Comparison of ENCODE assay signal across 8 cellular contexts in the genomic region with DNA sequence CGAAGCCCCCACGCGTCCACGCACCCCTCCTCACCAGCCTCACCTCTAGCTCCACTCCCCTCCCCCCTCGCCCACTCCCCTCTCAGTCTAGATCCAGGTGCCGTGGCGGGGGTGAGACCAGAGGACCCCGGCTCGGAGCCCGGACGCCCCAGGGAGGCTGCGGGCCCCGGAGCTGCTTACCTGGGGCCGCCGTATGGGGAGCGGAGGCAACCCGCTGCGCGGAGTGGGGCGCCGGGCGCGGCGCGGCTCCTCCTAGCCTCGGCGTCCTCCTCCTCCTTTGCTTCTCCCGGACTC. TPM values are rescaled to one million over a fixed set of nuclear protein-coding genes. Genes with fewer than 3 reads are reported as not detected.
DNase-seq lines count a peak whose midpoint lies in the region; ATAC-seq and TF ChIP-seq lines count a peak whose summit lies in the region.

No MANE protein-coding gene starts in this region.

- H3K4me1 ChIP-seq in IMR-90 (ENCODE audit: control insufficient read depth, insufficient read depth, low read length), result no peaks in the 10 kb centered on the region
- peaks cover 8 to 9% of the 10 kb centered on the region in 2 donors for H3K4me1 ChIP-seq in duodenal mucosa (ENCODE audit: control insufficient read depth in 1 of 2, insufficient read depth in 2 of 2, low read length in 2 of 2)

- peaks cover 5% of the 10 kb centered on the region for H3F3A ChIP-seq in neural cell (ENCODE audit: insufficient read depth, low read length, poor library complexity, severe bottlenecking)

- H2AFZ ChIP-seq in IMR-90 (replicated peaks; ENCODE audit: low read length, poor library complexity) (peak overlapping the region; percentile 93), neural cell (ENCODE audit: low read depth, low read length) (peak overlapping the region; percentile 51)

- POLR2A ChIA-PET in IMR-90 (lab: Charles Lee; ENCODE audit: unreplicated experiment), result no interaction called here

- no peak for TF ChIP-seq EP300 in neural cell (conservative IDR thresholded peaks at IDR 0.05; ENCODE audit: poor library complexity, severe bottlenecking)

- no peak for TF ChIP-seq POLR2A in IMR-90 (IDR thresholded peaks at IDR 0.05; ENCODE audit: low read depth, low read length)

- no peak overlapping the region for H3K14ac ChIP-seq in IMR-90 (replicated peaks; ENCODE audit: low read depth, low read length)

- no peak overlapping the region for H3K4ac ChIP-seq in IMR-90 (ENCODE audit: low read depth, low read length)

- H3K9me1 ChIP-seq in IMR-90 (ENCODE audit: insufficient read depth, low read length), result no peaks in the 10 kb centered on the region

- no peak overlapping the region for H3K56ac ChIP-seq in IMR-90 (ENCODE audit: extremely low read depth, insufficient read depth, low read length)

- H3K4me2 ChIP-seq in IMR-90 (ENCODE audit: low read depth, low read length) (peak overlapping the region; percentile 99), neural cell (ENCODE audit: low read length) (peak overlapping the region; percentile 87)

- ATAC-seq in IMR-90 (ENCODE audit: low read depth), result no peak

- no peaks in the 10 kb centered on the region for H4K20me1 ChIP-seq in IMR-90 (ENCODE audit: insufficient read depth, low read length)
- H4K20me1 ChIP-seq in neural cell (ENCODE audit: insufficient read depth), result no peaks in the 10 kb centered on the region

- H3K9me3 ChIP-seq in IMR-90 (ENCODE audit: control insufficient read depth, insufficient read depth, low read length) (no peaks in the 10 kb centered on the region), duodenal mucosa (ENCODE audit: control insufficient read depth in 1 of 2, low read length in 2 of 2) (no peaks in the 10 kb centered on the region), neural cell (ENCODE audit: low read length) (no peaks in the 10 kb centered on the region)

- no peak overlapping the region for H2BK120ac ChIP-seq in IMR-90 (ENCODE audit: low read depth, low read length)

- H3K79me1 ChIP-seq in IMR-90 (ENCODE audit: low read depth in 1 of 2, low read length in 2 of 2), result no peaks in the 10 kb centered on the region

- in situ Hi-C loops in IMR-90 (cut with MboI; ENCODE audit: low sequenced_read_pairs), result loop anchor here (25.0 kb wide), 1 partner anchor 1199 kb away; no protein-coding TSS in a partner anchor

- no peak overlapping the region for H2BK20ac ChIP-seq in IMR-90 (ENCODE audit: low read depth, low read length)

- peaks cover 33% of the 10 kb centered on the region for H3K79me2 ChIP-seq in neural cell (replicated peaks; ENCODE audit: insufficient read depth, low read length)

- H4K5ac ChIP-seq in IMR-90 (ENCODE audit: low read depth, low read length), result no peak overlapping the region

- no peak overlapping the region for H4K91ac ChIP-seq in IMR-90 (ENCODE audit: insufficient read depth, low read depth, low read length)

- H3K9ac ChIP-seq in IMR-90 (ENCODE audit: low read depth, low read length), result no peak overlapping the region
- H3K9ac ChIP-seq in duodenal mucosa (ENCODE audit: low read depth in 1 of 2, low read length in 2 of 2), result no peak overlapping the region
- H3K9ac ChIP-seq in neural cell (ENCODE audit: low read length), result peak overlapping the region; percentile 84

- H2BK15ac ChIP-seq in IMR-90 (ENCODE audit: low read depth, low read length), result no peak overlapping the region

- peak overlapping the region; percentile 70 for H3K4me3 ChIP-seq in AG10803 (ENCODE audit: low read length)
- peak overlapping the region; percentile 52 for H3K4me3 ChIP-seq in IMR-90 (ENCODE audit: insufficient read depth, low read depth, low read length)
- H3K4me3 ChIP-seq in duodenal mucosa (ENCODE audit: low read depth in 1 of 2, low read length in 2 of 2), result peak overlapping the region; percentile 61 to 67
- H3K4me3 ChIP-seq in neural cell (ENCODE audit: low read length), result peak overlapping the region; percentile 87

- H3K36me3 ChIP-seq in IMR-90 (ENCODE audit: control insufficient read depth, insufficient read depth, low read length), result no peaks in the 10 kb centered on the region
- no peaks in the 10 kb centered on the region for H3K36me3 ChIP-seq in duodenal mucosa (ENCODE audit: control insufficient read depth in 1 of 2, insufficient read depth in 2 of 2, low read length in 2 of 2)
- no peaks in the 10 kb centered on the region for H3K36me3 ChIP-seq in neural cell (ENCODE audit: insufficient read depth, low read length)

- no peaks in the 10 kb centered on the region for H3K9me2 ChIP-seq in neural cell (ENCODE audit: insufficient read depth, low read length)

- no peak for TF ChIP-seq CTCF in AG10803 (conservative IDR thresholded peaks at IDR 0.05; ENCODE audit: low read length)
- TF ChIP-seq CTCF in IMR-90 (conservative IDR thresholded peaks at IDR 0.05; ENCODE audit: low read depth, low read length), result no peak
- no peak for TF ChIP-seq CTCF in neural cell (IDR thresholded peaks at IDR 0.05; ENCODE audit: poor library complexity, severe bottlenecking)

- DNase-seq in AG10803 (ENCODE audit: low read depth), result no peak
- no peak for DNase-seq in IMR-90
- no peak for DNase-seq in HuH-7.5 (ENCODE audit: low spot score)
- no peak for DNase-seq in NCI-H2029 treated with DMSO at 0.1 percent for 48 hours (lab: John Stamatoyannopoulos, UW)
- DNase-seq in Kasumi-1 (lab: John Stamatoyannopoulos, UW), result no peak
- no peak for DNase-seq in EL

- CTCF ChIA-PET in IMR-90 (lab: Yijun Ruan, JAX), result no interaction called here

- H2AK5ac ChIP-seq in IMR-90 (ENCODE audit: low read depth, low read length), result no peak overlapping the region

- BruUV-seq in IMR-90 (replicated peaks; lab: Mats Ljungman, UMichigan), result no TSS peak

- H2BK5ac ChIP-seq in IMR-90 (ENCODE audit: low read depth, low read length, poor library complexity, severe bottlenecking), result no peak overlapping the region

- no peak overlapping the region for H2AK9ac ChIP-seq in IMR-90 (replicated peaks; ENCODE audit: low read depth, low read length, poor library complexity)

- no peak overlapping the region for H3K18ac ChIP-seq in IMR-90 (ENCODE audit: low read depth, low read length)

- H3K23ac ChIP-seq in IMR-90 (ENCODE audit: low read depth, low read length), result no peak overlapping the region

- TF ChIP-seq RAD21 in IMR-90 (IDR thresholded peaks at IDR 0.05; ENCODE audit: low read length), result no peak
- TF ChIP-seq RAD21 in neural cell (conservative IDR thresholded peaks at IDR 0.05), result no peak

- intact Hi-C loops in IMR-90 (cut with micrococcal nuclease), result loop anchor here (1.0 to 10.0 kb wide), 6 partner anchors 91 to 1189 kb away; partner anchors contain the start of genes CCDC122 and LACC1

- no peaks in the 10 kb centered on the region; the same call in 1 of the 2 replicates for H3K27me3 ChIP-seq in IMR-90 (ENCODE audit: control insufficient read depth, insufficient read depth, low read length)
- peaks cover 0 to 14% of the 10 kb centered on the region in 2 donors for H3K27me3 ChIP-seq in duodenal mucosa (ENCODE audit: control insufficient read depth in 1 of 2, insufficient read depth in 2 of 2, low read length in 2 of 2)
- no peaks in the 10 kb centered on the region for H3K27me3 ChIP-seq in neural cell (ENCODE audit: insufficient read depth, low read depth, low read length)

- WGBS in IMR-90 (ENCODE audit: extremely low coverage in 2 of 2, insufficient read length in 1 of 2), 2 experiments, result 1% methylated on average over 16 of the region's 28 CpGs; no CpG with 5 or more reads in 1 of the 2 experiments

- no peak overlapping the region for H4K8ac ChIP-seq in IMR-90 (ENCODE audit: low read depth in 2 of 2, low read length in 2 of 2)

- dilution Hi-C loops in IMR-90 (cut with HindIII; ENCODE audit: low sequenced_read_pairs, unreplicated experiment), result no loop called here

- no peak overlapping the region for H3K27ac ChIP-seq in IMR-90 (ENCODE audit: insufficient read depth, low read length)
- no peak overlapping the region for H3K27ac ChIP-seq in duodenal mucosa (ENCODE audit: low read depth, low read length)
- H3K27ac ChIP-seq in neural cell (ENCODE audit: low read length), result peak overlapping the region; percentile 94

TF ChIP-seq in IMR-90, 13 proteins besides CTCF, POLR2A, EP300 and RAD21:
- no peak for TF ChIP-seq FOS (IDR thresholded peaks at IDR 0.05; ENCODE audit: low read depth, low read length)

TF ChIP-seq in neural cell, 6 proteins besides CTCF, POLR2A, EP300 and RAD21:
- TF ChIP-seq REST (IDR thresholded peaks at IDR 0.05; ENCODE audit: borderline replicate concordance) (no peak), SMC3 (conservative IDR thresholded peaks at IDR 0.05; ENCODE audit: poor library complexity) (no peak), EZH2 (IDR thresholded peaks at IDR 0.05; ENCODE audit: borderline replicate concordance, insufficient read depth, low read length, poor library complexity, severe bottlenecking) (no peak), MXI1 (conservative IDR thresholded peaks at IDR 0.05; ENCODE audit: poor library complexity, severe bottlenecking) (no peak), TAF1 (IDR thresholded peaks at IDR 0.05; ENCODE audit: low read depth) (no peak), POLR2AphosphoS5 (IDR thresholded peaks at IDR 0.05) (no peak)

RNA-seq across cellular contexts. Expression of gene ENOX1, which starts 0.4 kb away (rescaled TPM):
- 1.3 and 1.9 TPM in 2 replicates for total RNA-seq in IMR-90 (2012; rRNA removed)
- polyA plus RNA-seq in IMR-90 (2012; rRNA removed), result 0.92 and 0.99 TPM in 2 replicates
- polyA plus RNA-seq in IMR-90 (2012; cell fraction: cytosol; rRNA removed), result 0.56 and 0.59 TPM in 2 replicates
- 0.30 and 1.2 TPM in 2 replicates for polyA plus RNA-seq in IMR-90 (2012; cell fraction: nucleus; rRNA removed; ENCODE audit: low replicate concordance)
- polyA plus RNA-seq in neural cell, result 42.6 and 43.7 TPM in 2 replicates
- polyA minus RNA-seq in neural cell, result 72.0 and 74.5 TPM in 2 replicates

Comparison
In these comparisons a context has a peak if more than half of its experiments do, and no peak if none do; other contexts are left out.
1. RNA of gene ENOX1, which starts 0.4 kb away (polyA plus RNA-seq): 42.6 to 43.7 TPM in neural cell; 0.30 to 1.2 TPM in IMR-90; every median in the first group is over 10 times any median in the second.
2. Peak in every context shown above with its lines, with median percentiles within 50 percentile points of each other: H3K4me3 ChIP-seq.